23 cellular contexts compared by ENCODE assay signal in genomic region chr6:101302593-101302992, GRCh38.
"Had no signal": no experiment of that assay in that cellular context is flagged by ENCODE, and none has a peak within 500 bp of the region (broad histone marks: within the 10 kb centered on the region; RNA-seq: fewer than 3 reads in every experiment).

No MANE protein-coding gene starts in this region.

- H3K27me3 ChIP-seq: gastrocnemius medialis, heart right ventricle, left lung, neural progenitor cell, ovary, right atrium auricular region, sigmoid colon, testis, transverse colon had no signal

- H3K27ac Mint-ChIP-seq: effector memory CD8-positive, alpha-beta T cell; natural killer cell treated with Interleukin-12 subunit alpha and Interleukin-12 subunit beta and Interleukin-15 and Interleukin-18, amount 100 ng/mL, for 72 hours; neural progenitor cell; stimulated activated naive B cell treated with anti-CD40 and anti-IgM and Interleukin-4, amounts not matched to agents 10 μg/mL and 1 μg/mL and 100 μg/mL, for 72 hours; stimulated activated naive CD8-positive, alpha-beta T cell treated with anti-CD3 and anti-CD28 coated beads, Interleukin-15, amount 100 ng/mL, for 72 hours had no signal

- H3K27me3 Mint-ChIP-seq: effector memory CD8-positive, alpha-beta T cell; natural killer cell treated with Interleukin-12 subunit alpha and Interleukin-12 subunit beta and Interleukin-15 and Interleukin-18, amount 100 ng/mL, for 72 hours; stimulated activated naive B cell treated with anti-CD40 and anti-IgM and Interleukin-4, amounts not matched to agents 10 μg/mL and 1 μg/mL and 100 μg/mL, for 72 hours; stimulated activated naive CD8-positive, alpha-beta T cell treated with anti-CD3 and anti-CD28 coated beads, Interleukin-15, amount 100 ng/mL, for 72 hours had no signal

- H3K4me3 Mint-ChIP-seq: effector memory CD8-positive, alpha-beta T cell; natural killer cell treated with Interleukin-12 subunit alpha and Interleukin-12 subunit beta and Interleukin-15 and Interleukin-18, amount 100 ng/mL, for 72 hours; neural progenitor cell; stimulated activated naive B cell treated with anti-CD40 and anti-IgM and Interleukin-4, amounts not matched to agents 10 μg/mL and 1 μg/mL and 100 μg/mL, for 72 hours; stimulated activated naive CD8-positive, alpha-beta T cell treated with anti-CD3 and anti-CD28 coated beads, Interleukin-15, amount 100 ng/mL, for 72 hours had no signal

- ATAC-seq: effector memory CD8-positive, alpha-beta T cell; gastrocnemius medialis; heart right ventricle; left lung; lower lobe of right lung; natural killer cell treated with Interleukin-12 subunit alpha and Interleukin-12 subunit beta and Interleukin-15 and Interleukin-18, amount 100 ng/mL, for 72 hours; stimulated activated naive B cell treated with anti-CD40 and anti-IgM and Interleukin-4, amounts not matched to agents 10 μg/mL and 1 μg/mL and 100 μg/mL, for 72 hours had no signal

- H3K4me3 ChIP-seq: gastrocnemius medialis, heart right ventricle, left lung, lower lobe of right lung, neural progenitor cell, ovary, right atrium auricular region, sigmoid colon, skin epidermis, testis, transverse colon had no signal

- H3K9me3 ChIP-seq: gastrocnemius medialis, lower lobe of right lung, ovary, right atrium auricular region, sigmoid colon, testis had no signal

- H3K27ac ChIP-seq: gastrocnemius medialis, heart right ventricle, left lung, lower lobe of right lung, neural progenitor cell, ovary, right atrium auricular region, sigmoid colon, skin epidermis, testis, transverse colon had no signal

- H3K36me3 ChIP-seq: gastrocnemius medialis, heart right ventricle, left lung, lower lobe of right lung, neural progenitor cell, ovary, right atrium auricular region, sigmoid colon, transverse colon had no signal

- DNase-seq: effector memory CD8-positive, alpha-beta T cell; erythroblast; gastrocnemius medialis; heart right ventricle; hypothalamus; islet precursor cell; left lung; lower lobe of right lung; mesenchymal stem cell; midbrain; nucleus accumbens; ovary; sigmoid colon; stimulated activated CD4-positive, alpha-beta T cell treated with anti-CD3 and anti-CD28 coated beads, Interleukin-2, amount 100 ng/mL, for 24 hours; stimulated activated CD4-positive, alpha-beta T cell treated with anti-CD3 and anti-CD28 coated beads, Interleukin-4, amount 100 ng/mL, for 4 hours; stimulated activated naive B cell treated with anti-CD40 and anti-IgM and Interleukin-4, amounts not matched to agents 10 μg/mL and 1 μg/mL and 100 μg/mL, for 72 hours; stimulated activated naive CD8-positive, alpha-beta T cell treated with anti-CD3 and anti-CD28 coated beads, Interleukin-15, amount 100 ng/mL, for 72 hours; testis; transverse colon had no signal

- H3K36me3 Mint-ChIP-seq: neural progenitor cell; stimulated activated naive B cell treated with anti-CD40 and anti-IgM and Interleukin-4, amounts not matched to agents 10 μg/mL and 1 μg/mL and 100 μg/mL, for 72 hours had no signal

- H3K4me1 Mint-ChIP-seq: neural progenitor cell; stimulated activated naive B cell treated with anti-CD40 and anti-IgM and Interleukin-4, amounts not matched to agents 10 μg/mL and 1 μg/mL and 100 μg/mL, for 72 hours; stimulated activated naive CD8-positive, alpha-beta T cell treated with anti-CD3 and anti-CD28 coated beads, Interleukin-15, amount 100 ng/mL, for 72 hours had no signal

- H3K4me1 ChIP-seq: gastrocnemius medialis, heart right ventricle, left lung, lower lobe of right lung, neural progenitor cell, right atrium auricular region, sigmoid colon, testis, transverse colon had no signal
